1 cellular context compared by ENCODE assay signal in genomic region chr16:4850211-4850610, GRCh38.
TF ChIP-seq lines count a peak whose summit lies in the region.

No MANE protein-coding gene starts in this region.

TF ChIP-seq in A549, 52 proteins besides CTCF, POLR2A, EP300 and RAD21 (continued from another document):
- no peak for TF ChIP-seq HMGXB4 (CRISPR knock-in tag; IDR thresholded peaks at IDR 0.05; ENCODE audit: borderline replicate concordance)
- no peak for TF ChIP-seq SMC3 (IDR thresholded peaks at IDR 0.05)
- no peak for TF ChIP-seq HDAC2 (IDR thresholded peaks at IDR 0.05)
- TF ChIP-seq MAFK (IDR thresholded peaks at IDR 0.05; ENCODE audit: partially characterized antibody): no peak
- TF ChIP-seq RFX5 (IDR thresholded peaks at IDR 0.05): no peak
- TF ChIP-seq PBX3 (IDR thresholded peaks at IDR 0.05): no peak
- no peak for TF ChIP-seq JUN (IDR thresholded peaks at IDR 0.05)
